1 cellular context compared by ENCODE assay signal in the genomic region with DNA sequence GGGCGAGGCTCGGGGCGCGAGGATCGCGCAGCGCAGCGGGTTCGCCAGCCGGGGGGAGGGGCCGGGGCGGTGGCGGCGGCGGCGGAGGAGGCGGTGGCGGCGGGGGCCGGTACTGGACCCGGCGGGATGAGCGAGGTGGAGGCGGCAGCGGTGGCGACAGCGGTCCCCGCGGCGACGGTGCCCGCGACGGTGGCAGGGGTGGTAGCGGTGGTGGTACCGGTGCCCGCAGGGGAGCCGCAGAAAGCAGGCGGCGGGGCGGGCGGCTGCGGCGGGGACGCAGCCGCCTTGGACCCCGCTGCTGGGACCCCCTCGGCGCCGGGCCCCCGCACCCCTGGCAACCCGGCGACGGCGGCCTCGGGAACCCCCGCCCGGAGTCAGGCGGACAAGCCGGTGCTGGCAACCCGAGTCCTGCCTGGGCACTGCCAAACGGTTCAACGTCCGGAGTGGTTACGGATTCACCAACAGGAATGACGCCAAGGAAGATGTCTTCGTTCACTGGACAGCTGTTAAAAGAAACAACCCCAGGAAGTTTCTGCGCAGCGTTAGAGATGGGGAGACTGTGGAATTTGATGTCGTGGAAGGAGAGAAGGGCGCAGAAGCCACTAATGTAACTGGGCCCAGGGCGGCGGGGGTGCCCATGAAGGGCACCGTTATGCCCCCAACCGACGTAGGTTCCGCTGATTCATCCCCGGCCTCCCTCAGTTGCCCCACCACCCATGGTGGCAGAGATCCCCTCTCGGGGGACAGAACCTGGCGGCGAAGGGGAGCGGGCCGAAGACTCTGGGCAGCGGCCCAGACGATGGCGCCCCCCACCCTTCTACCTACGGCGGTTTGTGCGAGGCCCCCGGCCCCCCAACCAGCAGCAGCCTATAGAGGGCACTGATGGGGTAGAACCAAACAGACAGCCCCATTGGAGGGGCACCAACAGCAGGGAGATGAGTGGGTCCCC.
TF ChIP-seq lines count a peak whose summit lies in the region.

No MANE protein-coding gene starts in this region.

TF ChIP-seq in A549, 52 proteins besides CTCF, POLR2A, EP300 and RAD21:
- TF ChIP-seq ZC3H11A (IDR thresholded peaks at IDR 0.05): no peak
- no peak for TF ChIP-seq NPAS2 (CRISPR knock-in tag; IDR thresholded peaks at IDR 0.05; ENCODE audit: borderline replicate concordance)
- no peak for TF ChIP-seq HDAC2 (IDR thresholded peaks at IDR 0.05)
- TF ChIP-seq TP53 (CRISPR knock-in tag; IDR thresholded peaks at IDR 0.05): no peak
- TF ChIP-seq CEBPB (IDR thresholded peaks at IDR 0.05): no peak
- TF ChIP-seq SREBF2 (IDR thresholded peaks at IDR 0.05): no peak
- TF ChIP-seq CHD4 (IDR thresholded peaks at IDR 0.05; ENCODE audit: borderline replicate concordance): no peak
- no peak for TF ChIP-seq ZSCAN20 (CRISPR knock-in tag; IDR thresholded peaks at IDR 0.05)
- TF ChIP-seq HOXB13 (CRISPR knock-in tag; IDR thresholded peaks at IDR 0.05; ENCODE audit: low read depth): no peak
- TF ChIP-seq HOXB5 (CRISPR knock-in tag; IDR thresholded peaks at IDR 0.05): no peak
- no peak for TF ChIP-seq MYC (IDR thresholded peaks at IDR 0.05; ENCODE audit: borderline replicate concordance, low read length)
